ENCODE assay signal across 9 cellular contexts in genomic region chr4:39046243-39046642, GRCh38. TPM values are rescaled to one million over a fixed set of nuclear protein-coding genes. Genes with fewer than 3 reads are reported as not detected.
DNase-seq lines count a peak whose midpoint lies in the region; ATAC-seq, FAIRE-seq and TF ChIP-seq lines count a peak whose summit lies in the region.
"Had no signal": no experiment of that assay in that cellular context is flagged by ENCODE, and none has a peak within 500 bp of the region (broad histone marks: within the 10 kb centered on the region; RNA-seq: fewer than 3 reads in every experiment).

No MANE protein-coding gene starts in this region.

- H3K4me1 ChIP-seq in DND-41 (ENCODE audit: insufficient read depth, low read length) (peaks cover 42% of the 10 kb centered on the region), neural progenitor cell (peaks cover 24% of the 10 kb centered on the region)

- TF ChIP-seq CTCF in DND-41 (IDR thresholded peaks at IDR 0.05; ENCODE audit: borderline replicate concordance, extremely low read depth, low read length, poor library complexity, severe bottlenecking): no peak
- no peak for TF ChIP-seq CTCF in bronchial epithelial cell (IDR thresholded peaks at IDR 0.05; ENCODE audit: insufficient read depth, low read length, severe bottlenecking)
- TF ChIP-seq CTCF in neural progenitor cell (IDR thresholded peaks at IDR 0.05): no peak

- H3K36me3 ChIP-seq in DND-41 (ENCODE audit: insufficient read depth, low read length) (peaks cover 2% of the 10 kb centered on the region; the same call in 1 of the 2 replicates), bronchial epithelial cell (ENCODE audit: control insufficient read depth, insufficient read depth, low read length) (no peaks in the 10 kb centered on the region), neural progenitor cell (no peaks in the 10 kb centered on the region)

- H3K27ac Mint-ChIP-seq in neural progenitor cell: no peak overlapping the region

- peak overlapping the region in 1 of 2 experiments; percentile 64; a peak in 1 of 4 replicates for H3K4me3 ChIP-seq in DND-41 (ENCODE audit: low read depth in 1 of 2, low read length in 2 of 2)
- peak overlapping the region; percentile 60 for H3K4me3 ChIP-seq in bronchial epithelial cell (ENCODE audit: low read depth, low read length)
- peak overlapping the region; percentile 82 for H3K4me3 ChIP-seq in neural progenitor cell

- H4K20me1 ChIP-seq in DND-41 (ENCODE audit: insufficient read depth, low read length): peaks cover 2% of the 10 kb centered on the region; the same call in 1 of the 2 replicates
- H4K20me1 ChIP-seq in neural progenitor cell (ENCODE audit: low read depth): peaks cover 32% of the 10 kb centered on the region

- no peaks in the 10 kb centered on the region for H3K27me3 ChIP-seq in DND-41 (ENCODE audit: insufficient read depth, low read length, poor library complexity)
- H3K27me3 ChIP-seq in bronchial epithelial cell (ENCODE audit: control insufficient read depth, insufficient read depth, low read length): no peaks in the 10 kb centered on the region
- H3K27me3 ChIP-seq in neural progenitor cell: no peaks in the 10 kb centered on the region

- peaks cover 42% of the 10 kb centered on the region for H3K4me1 Mint-ChIP-seq in neural progenitor cell

- H3K9ac ChIP-seq in DND-41 (ENCODE audit: low read depth, low read length): 0 out of 2 replicates have a peak overlapping the region, but pooled peaks have one; percentile 78
- no peak overlapping the region for H3K9ac ChIP-seq in neural progenitor cell

- no peak for DNase-seq in DND-41
- DNase-seq in MV-4-11 (lab: John Stamatoyannopoulos, UW): peak; percentile 80
- DNase-seq in bronchial epithelial cell (ENCODE audit: low read depth): peak; percentile 94
- DNase-seq in neural progenitor cell (ENCODE audit: low spot score): no peak
- no peak for DNase-seq in ecto neural progenitor cell (ENCODE audit: low spot score)
- no peak for DNase-seq in NCI-H1092 (lab: John Stamatoyannopoulos, UW)
- DNase-seq in NCI-H1694 (lab: John Stamatoyannopoulos, UW): no peak

- H3F3A ChIP-seq in neural progenitor cell (ENCODE audit: low read depth): peaks cover 3% of the 10 kb centered on the region

- peak overlapping the region; percentile 98 for H3K4me3 Mint-ChIP-seq in neural progenitor cell

- no peaks in the 10 kb centered on the region for H3K9me3 Mint-ChIP-seq in neural progenitor cell

- H3K4me2 ChIP-seq in DND-41 (ENCODE audit: insufficient read depth, low read length) (peak overlapping the region; percentile 73), neural progenitor cell (peak overlapping the region; percentile 77)

- H3K27ac ChIP-seq in DND-41 (ENCODE audit: low read length) (no peak overlapping the region), neural progenitor cell (no peak overlapping the region)

- H3K9me3 ChIP-seq in DND-41 (ENCODE audit: insufficient read depth, low read length, severe bottlenecking) (no peaks in the 10 kb centered on the region), neural progenitor cell (ENCODE audit: low read depth) (no peaks in the 10 kb centered on the region)

- H3K36me3 Mint-ChIP-seq in neural progenitor cell: peaks cover 2% of the 10 kb centered on the region

- no peak for ATAC-seq in DND-41 (ENCODE audit: insufficient read depth, low read depth)
- ATAC-seq in GM18867 (IDR thresholded peaks at IDR 0.05; ENCODE audit: unreplicated experiment): no peak

- peaks cover 4% of the 10 kb centered on the region for H3K27me3 Mint-ChIP-seq in neural progenitor cell (ENCODE audit: insufficient read depth, low read depth)

- no peak for FAIRE-seq in bronchial epithelial cell (lab: Jason Lieb, UNC)
- FAIRE-seq: colon had no signal

- peaks cover 17% of the 10 kb centered on the region for H3K79me2 ChIP-seq in DND-41 (ENCODE audit: insufficient read depth, low read length)
- peaks cover 52% of the 10 kb centered on the region for H3K79me2 ChIP-seq in neural progenitor cell (ENCODE audit: low read depth)

- no peak overlapping the region for H2AFZ ChIP-seq in DND-41 (ENCODE audit: low read depth, low read length)
- no peak overlapping the region for H2AFZ ChIP-seq in neural progenitor cell (replicated peaks)

RNA-seq across cellular contexts. Expression of gene TMEM156, which starts 14.0 kb away (rescaled TPM):
- total RNA-seq in bronchial epithelial cell (2.0 and 3.4 TPM in 2 replicates), neural progenitor cell (ENCODE audit: low replicate concordance) (not detected in 2 replicates)

RNA-seq across cellular contexts. Expression of gene KLHL5, which starts 15.8 kb away (rescaled TPM):
- total RNA-seq in bronchial epithelial cell (84.6 and 121 TPM in 2 replicates), neural progenitor cell (ENCODE audit: low replicate concordance) (45.5 and 65.9 TPM in 2 replicates)

Comparison
In these comparisons a context has a peak if more than half of its experiments do, and no peak if none do; other contexts are left out.
1. DNase-seq: peak in MV-4-11 (single experiment) and bronchial epithelial cell (single experiment); none in DND-41 (single experiment), neural progenitor cell (single experiment), ecto neural progenitor cell (single experiment), NCI-H1092 (single experiment) and NCI-H1694 (single experiment).